In the genomic region with DNA sequence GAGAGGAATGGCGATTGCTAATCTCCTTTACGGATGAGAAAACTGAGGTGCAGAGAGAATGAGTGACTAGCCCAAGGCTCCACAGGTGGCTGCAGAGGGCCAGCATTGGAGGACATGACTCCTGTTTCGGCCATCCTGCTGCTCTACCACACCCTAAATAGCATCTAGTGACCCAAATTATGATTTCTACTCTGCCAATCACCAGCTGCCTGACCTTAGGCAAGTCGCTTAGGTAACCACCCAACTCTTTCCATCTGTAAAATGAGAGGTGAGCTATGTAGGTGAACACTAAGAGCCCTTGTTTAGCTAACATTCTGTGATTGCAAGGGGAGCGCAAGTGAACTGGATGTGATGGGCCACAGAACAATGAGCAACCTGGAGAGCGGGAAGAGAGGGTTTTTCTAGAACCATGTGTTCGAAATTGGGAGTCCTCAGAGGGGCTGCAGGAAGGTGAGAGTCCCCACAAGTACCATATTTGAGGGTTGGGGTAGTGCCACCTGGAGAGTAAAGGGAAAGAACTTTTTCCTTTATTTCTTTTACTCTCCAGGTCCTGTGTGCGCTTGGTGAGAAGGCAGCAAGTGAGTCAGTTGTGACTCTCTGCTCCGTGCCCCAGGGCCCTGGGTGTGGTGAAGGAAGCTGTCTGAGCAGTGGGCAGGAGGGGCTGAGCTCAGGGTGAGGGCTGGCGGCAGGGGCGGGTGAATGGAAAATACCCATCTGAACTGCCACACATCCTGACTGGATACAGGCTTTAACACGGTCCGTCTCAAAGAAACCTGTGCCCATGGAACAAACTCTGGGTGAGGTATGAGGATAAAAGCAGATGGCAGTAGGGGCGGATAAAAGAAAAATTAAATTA, we compare ENCODE assay signal across 10 cellular contexts. TPM values are rescaled to one million over a fixed set of nuclear protein-coding genes. Genes with fewer than 3 reads are reported as not detected.
A peak's percentile ranks its signal among the peaks of the same experiment; 100 is the strongest.
DNase-seq lines count a peak whose midpoint lies in the region; ATAC-seq, FAIRE-seq and TF ChIP-seq lines count a peak whose summit lies in the region.
"Had no signal": no experiment of that assay in that cellular context is flagged by ENCODE, and none has a peak within 500 bp of the region (broad histone marks: within the 10 kb centered on the region; RNA-seq: fewer than 3 reads in every experiment).

No MANE protein-coding gene starts in this region.

- DNase-seq in GOT3 (lab: John Stamatoyannopoulos, UW) (peak; percentile 27), RCC 7860 (ENCODE audit: low spot score) (peak; percentile 6), esophagus squamous epithelium (lab: John Stamatoyannopoulos, UW) (no peak), GM12891 (ENCODE audit: insufficient read length, low spot score) (no peak), ACHN (no peak), iPS-NIHi7 (ENCODE audit: extremely low spot score) (no peak)
- DNase-seq: caudate nucleus had no signal

- H3K27me3 ChIP-seq in esophagus squamous epithelium = peaks cover 0 to 48% (median 1%) of the 10 kb centered on the region in 4 donors

- FAIRE-seq in RCC 7860 (lab: Jason Lieb, UNC) = no peak
- FAIRE-seq in GM12891 (lab: Jason Lieb, UNC) = no peak

- H3K4me3 ChIP-seq in esophagus squamous epithelium (peak overlapping the region; percentile 65 to 85 (median 69)), skin epidermis (peak overlapping the region in 3 of 7 experiments; percentile 51 to 59 (median 58))

- no peaks in the 10 kb centered on the region for H3K9me3 ChIP-seq in esophagus squamous epithelium

- intact Hi-C loops in esophagus squamous epithelium (cut with DNase I) = no loop called here

- no peaks in the 10 kb centered on the region for H3K36me3 ChIP-seq in esophagus squamous epithelium

- WGBS in esophagus squamous epithelium, 2 donors = 34 to 51% methylated on average over 12 to 13 of the region's 14 CpGs

- H3K27ac ChIP-seq in esophagus squamous epithelium = peak overlapping the region; percentile 81 to 91 (median 88)
- H3K27ac ChIP-seq in skin epidermis = peak overlapping the region; percentile 1 to 99 (median 89)

- ATAC-seq in GM19351 (IDR thresholded peaks at IDR 0.05; ENCODE audit: unreplicated experiment) = no peak
- ATAC-seq: activated CD4-positive, CD25-positive, alpha-beta regulatory T cell treated with anti-CD3 and anti-CD28 coated beads, Interleukin-2, amount 50 U/mL, for 24 hours had no signal

- no peak for TF ChIP-seq CTCF in esophagus squamous epithelium (IDR thresholded peaks at IDR 0.05)

- peaks cover 5 to 40% (median 14%) of the 10 kb centered on the region in 3 donors for H3K4me1 ChIP-seq in esophagus squamous epithelium

- in situ Hi-C loops in ACHN (cut with HindIII; ENCODE audit: low pct_ligation_motif_present, low pct_unique_long_range_greater_than_20kb, low sequenced_read_pairs) = no loop called here

- peak in 1 of 4 donors; percentile 47 for TF ChIP-seq POLR2A in esophagus squamous epithelium (IDR thresholded peaks at IDR 0.05)
- TF ChIP-seq POLR2A in GM12891 (IDR thresholded peaks at IDR 0.05; ENCODE audit: low read depth, low read length) = no peak

TF ChIP-seq in GM12891, 5 proteins besides CTCF, POLR2A, EP300 and RAD21:
- TF ChIP-seq POU2F2 (IDR thresholded peaks at IDR 0.05; ENCODE audit: low read depth, low read length) (no peak), SPI1 (IDR thresholded peaks at IDR 0.05; ENCODE audit: low read depth, low read length) (no peak), TAF1 (IDR thresholded peaks at IDR 0.05; ENCODE audit: low read depth, low read length) (no peak), PAX5 (IDR thresholded peaks at IDR 0.05; ENCODE audit: insufficient read depth, low read length, severe bottlenecking) (no peak), POLR2AphosphoS5 (IDR thresholded peaks at IDR 0.05; ENCODE audit: low read depth, low read length) (no peak)
TF ChIP-seq in GM12891: peak in this region for 0.

RNA-seq across cellular contexts. Expression of a gene that starts 2.4 kb away (rescaled TPM):
- total RNA-seq in esophagus squamous epithelium = 1 to 10 TPM in 3 of 4 donors, under 1 TPM in 1; 0.95 to 4.6 (median 1.6) TPM
- polyA plus RNA-seq in GM12891 (2012; ENCODE audit: low read depth, missing spikeins) = not detected

Comparison
In these comparisons a context has a peak if more than half of its experiments do, and no peak if none do; other contexts are left out.
1. DNase-seq: peak in GOT3 (single experiment) and RCC 7860 (single experiment); none in esophagus squamous epithelium (single experiment), GM12891 (single experiment), ACHN (single experiment) and iPS-NIHi7 (single experiment).